10 cellular contexts compared by ENCODE assay signal in the genomic region with DNA sequence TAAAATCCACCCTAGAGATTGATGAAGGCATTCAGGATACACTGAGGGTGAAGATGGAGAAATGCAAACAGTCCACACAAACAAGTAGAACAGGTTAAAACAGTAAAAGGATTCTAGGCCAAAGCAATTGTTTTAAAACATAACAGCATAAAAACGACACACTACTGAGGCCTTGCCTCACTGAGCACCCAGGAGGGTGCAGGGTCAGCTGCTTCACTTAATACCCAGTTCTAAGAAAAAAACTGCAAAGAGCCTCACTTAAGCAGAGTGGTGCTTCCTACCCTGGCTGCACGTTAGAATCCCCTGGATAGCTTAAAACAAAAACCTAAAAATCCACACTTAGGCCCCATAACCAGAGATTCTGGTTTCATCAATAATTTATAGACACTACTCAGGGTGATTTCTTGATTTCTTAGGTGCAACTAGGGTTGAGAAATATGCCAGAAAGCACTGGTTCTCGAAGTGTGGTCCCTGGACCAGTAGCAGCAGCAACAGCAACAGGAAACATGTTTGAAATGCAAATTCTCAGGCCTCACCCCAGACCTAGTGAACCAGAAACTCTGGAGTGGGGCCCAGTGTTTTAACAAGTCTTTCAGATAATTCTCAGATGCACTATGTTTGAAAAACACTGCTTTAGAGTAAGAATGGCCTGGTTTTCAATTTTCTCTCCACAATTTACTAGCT.
DNase-seq lines count a peak whose midpoint lies in the region; ATAC-seq and TF ChIP-seq lines count a peak whose summit lies in the region.
"Had no signal": no experiment of that assay in that cellular context is flagged by ENCODE, and none has a peak within 500 bp of the region (broad histone marks: within the 10 kb centered on the region; RNA-seq: fewer than 3 reads in every experiment).

No MANE protein-coding gene starts in this region.

- H3K4me1 Mint-ChIP-seq in activated CD4-positive, alpha-beta memory T cell treated with anti-CD3 and anti-CD28 coated beads, Interleukin-2, amount 10 ng/mL, durations not matched to agents 7 days and 5 days: peaks cover 61% of the 10 kb centered on the region
- peaks cover 22% of the 10 kb centered on the region for H3K4me1 Mint-ChIP-seq in CD4-positive, alpha-beta T cell (ENCODE audit: low read depth)

- no peaks in the 10 kb centered on the region for H3K27me3 ChIP-seq in CD4-positive, alpha-beta T cell (ENCODE audit: control insufficient read depth, insufficient read depth, low read length)

- POLR2A ChIA-PET in activated CD4-positive, alpha-beta memory T cell treated with anti-CD3 and anti-CD28 coated beads, Interleukin-2, amount 10 ng/mL, durations not matched to agents 7 days and 5 days (lab: Charles Lee): interaction anchor here (1.4 to 2.7 kb wide), 5 partner anchors 28 to 91 kb away, joined by 3 to 15 read pairs (median 4); a partner anchor contains a TSS
- POLR2A ChIA-PET in CD4-positive, alpha-beta T cell (lab: Charles Lee): no interaction called here

- no peaks in the 10 kb centered on the region for H3K9me3 Mint-ChIP-seq in activated CD4-positive, alpha-beta memory T cell treated with anti-CD3 and anti-CD28 coated beads, Interleukin-2, amount 10 ng/mL, durations not matched to agents 7 days and 5 days
- H3K9me3 Mint-ChIP-seq in CD4-positive, alpha-beta T cell: no peaks in the 10 kb centered on the region
- H3K9me3 Mint-ChIP-seq: CD4-positive, CD25-positive, alpha-beta regulatory T cell; type B pancreatic cell had no signal

- CTCF ChIA-PET in activated CD4-positive, alpha-beta memory T cell treated with anti-CD3 and anti-CD28 coated beads, Interleukin-2, amount 10 ng/mL, durations not matched to agents 7 days and 5 days (lab: Charles Lee): interaction anchor here (0.9 to 1.3 kb wide), 3 partner anchors 12 to 91 kb away, joined by 3 read pairs; a partner anchor contains a TSS
- CTCF ChIA-PET in CD4-positive, alpha-beta T cell (lab: Charles Lee): no interaction called here

- H3K27ac Mint-ChIP-seq in activated CD4-positive, alpha-beta memory T cell treated with anti-CD3 and anti-CD28 coated beads, Interleukin-2, amount 10 ng/mL, durations not matched to agents 7 days and 5 days: peak overlapping the region; percentile 79
- H3K27ac Mint-ChIP-seq in CD4-positive, alpha-beta T cell: no peak overlapping the region
- H3K27ac Mint-ChIP-seq: type B pancreatic cell had no signal

- H3K27ac ChIP-seq in CD4-positive, alpha-beta T cell (ENCODE audit: low read depth, low read length): no peak overlapping the region

- no peaks in the 10 kb centered on the region for H3K9me3 ChIP-seq in CD4-positive, alpha-beta T cell (ENCODE audit: control insufficient read depth, low read length)

- H3K4me3 Mint-ChIP-seq in activated CD4-positive, alpha-beta memory T cell treated with anti-CD3 and anti-CD28 coated beads, Interleukin-2, amount 10 ng/mL, durations not matched to agents 7 days and 5 days: no peak overlapping the region
- H3K4me3 Mint-ChIP-seq in CD4-positive, alpha-beta T cell: no peak overlapping the region
- H3K4me3 Mint-ChIP-seq: CD4-positive, CD25-positive, alpha-beta regulatory T cell; type B pancreatic cell had no signal

- DNase-seq in DMS79 (lab: John Stamatoyannopoulos, UW): peak; percentile 22
- DNase-seq in activated CD4-positive, alpha-beta memory T cell treated with anti-CD3 and anti-CD28 coated beads, Interleukin-2, amount 10 ng/mL, durations not matched to agents 7 days and 5 days: peak; percentile 32
- no peak for DNase-seq in EL
- DNase-seq in NCI-H510A treated with DMSO at 0.1 percent for 48 hours (lab: John Stamatoyannopoulos, UW): no peak
- no peak for DNase-seq in CD4-positive, alpha-beta T cell
- no peak for DNase-seq in NCI-H1105 (lab: John Stamatoyannopoulos, UW)

- TF ChIP-seq CTCF in CD4-positive, alpha-beta T cell (IDR thresholded peaks at IDR 0.05): no peak

- peaks cover 20% of the 10 kb centered on the region for H3K36me3 Mint-ChIP-seq in activated CD4-positive, alpha-beta memory T cell treated with anti-CD3 and anti-CD28 coated beads, Interleukin-2, amount 10 ng/mL, durations not matched to agents 7 days and 5 days (ENCODE audit: low read depth)
- no peaks in the 10 kb centered on the region for H3K36me3 Mint-ChIP-seq in CD4-positive, alpha-beta T cell (ENCODE audit: low read depth)
- H3K36me3 Mint-ChIP-seq: CD4-positive, CD25-positive, alpha-beta regulatory T cell; type B pancreatic cell had no signal

- ATAC-seq in GM19372 (IDR thresholded peaks at IDR 0.05; ENCODE audit: low read depth, unreplicated experiment): peak; percentile 87
- ATAC-seq in HG03066 (IDR thresholded peaks at IDR 0.05; ENCODE audit: low read depth, unreplicated experiment): peak; percentile 88
- no peak for ATAC-seq in CD4-positive, alpha-beta T cell (ENCODE audit: poor library complexity)

- intact Hi-C loops in CD4-positive, alpha-beta T cell (cut with DNase I, micrococcal nuclease): no loop called here

- no peaks in the 10 kb centered on the region for H3K27me3 Mint-ChIP-seq in activated CD4-positive, alpha-beta memory T cell treated with anti-CD3 and anti-CD28 coated beads, Interleukin-2, amount 10 ng/mL, durations not matched to agents 7 days and 5 days
- no peaks in the 10 kb centered on the region for H3K27me3 Mint-ChIP-seq in CD4-positive, alpha-beta T cell
- H3K27me3 Mint-ChIP-seq: CD4-positive, CD25-positive, alpha-beta regulatory T cell had no signal

Comparison
In these comparisons a context has a peak if more than half of its experiments do, and no peak if none do; other contexts are left out.
1. DNase-seq: peak in DMS79 (single experiment) and activated CD4-positive, alpha-beta memory T cell treated with anti-CD3 and anti-CD28 coated beads, Interleukin-2, amount 10 ng/mL, durations not matched to agents 7 days and 5 days (single experiment); none in EL (single experiment), NCI-H510A treated with DMSO at 0.1 percent for 48 hours (single experiment), CD4-positive, alpha-beta T cell (0 of 10) and NCI-H1105 (single experiment).